8 cellular contexts compared by ENCODE assay signal in the genomic region with DNA sequence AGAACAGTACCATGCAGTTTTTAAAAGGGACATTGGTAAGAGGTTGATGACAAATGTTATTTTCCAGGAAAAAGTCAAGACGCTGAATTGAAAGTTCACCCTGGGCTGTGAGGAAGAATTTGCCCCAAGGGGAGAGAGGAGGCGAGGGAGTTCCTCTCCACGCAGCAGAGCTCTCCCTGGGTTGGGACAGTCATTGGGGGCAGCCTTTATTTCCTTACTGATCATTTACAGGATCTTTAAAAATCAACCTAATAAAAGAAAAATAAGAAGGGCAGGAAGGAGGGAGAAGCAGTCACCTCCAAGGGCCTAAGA. TPM values are rescaled to one million over a fixed set of nuclear protein-coding genes. Genes with fewer than 3 reads are reported as not detected.
DNase-seq lines count a peak whose midpoint lies in the region; ATAC-seq, FAIRE-seq and TF ChIP-seq lines count a peak whose summit lies in the region.

No MANE protein-coding gene starts in this region.

- intact Hi-C loops in gastrocnemius medialis (cut with DNase I; ENCODE audit: low total_unique reads), result no loop called here

- H3K9me3 Mint-ChIP-seq in astrocyte (ENCODE audit: unreplicated experiment), result no peaks in the 10 kb centered on the region

- H2AFZ ChIP-seq in astrocyte (ENCODE audit: low read depth, low read length), result peak overlapping the region; percentile 84

- H3K27me3 ChIP-seq in H7 (ENCODE audit: control insufficient read depth, insufficient read depth, low read length) (peaks cover 32% of the 10 kb centered on the region), astrocyte (ENCODE audit: insufficient read depth, low read length) (no peaks in the 10 kb centered on the region), iPS-18a (ENCODE audit: control insufficient read depth, insufficient read depth, low read length) (peaks cover 46% of the 10 kb centered on the region), gastrocnemius medialis (no peaks in the 10 kb centered on the region)

- H4K20me1 ChIP-seq in astrocyte (ENCODE audit: insufficient read depth, low read length), result no peaks in the 10 kb centered on the region

- no peak for FAIRE-seq in astrocyte (lab: Jason Lieb, UNC)

- H3K36me3 Mint-ChIP-seq in astrocyte (ENCODE audit: low read depth, unreplicated experiment), result no peaks in the 10 kb centered on the region

- H3K4me2 ChIP-seq in astrocyte (ENCODE audit: low read length), result peak overlapping the region; percentile 85

- TF ChIP-seq CTCF in astrocyte (IDR thresholded peaks at IDR 0.05; ENCODE audit: insufficient read depth, low read depth, low read length) (no peak), gastrocnemius medialis (IDR thresholded peaks at IDR 0.05 in 4 of 5, conservative IDR thresholded peaks at IDR 0.05 in 1 of 5) (no peak)

- peaks cover 45% of the 10 kb centered on the region for H3K27me3 Mint-ChIP-seq in astrocyte (ENCODE audit: low read depth, unreplicated experiment)

- peak overlapping the region; percentile 76 for H3K4me3 Mint-ChIP-seq in astrocyte (ENCODE audit: unreplicated experiment)

- ATAC-seq in gastrocnemius medialis, result peak in 1 of 2 donors; percentile 3
- no peak for ATAC-seq in GM21423 (IDR thresholded peaks at IDR 0.05; ENCODE audit: unreplicated experiment)

- TF ChIP-seq POLR2A in gastrocnemius medialis (IDR thresholded peaks at IDR 0.05), result no peak
- TF ChIP-seq POLR2A in erythroblast (IDR thresholded peaks at IDR 0.05; ENCODE audit: low read length), result no peak

- H3K36me3 ChIP-seq in H7 (replicated peaks; ENCODE audit: control insufficient read depth, insufficient read depth, low read length), result no peaks in the 10 kb centered on the region
- H3K36me3 ChIP-seq in astrocyte (ENCODE audit: insufficient read depth, low read length), result no peaks in the 10 kb centered on the region
- H3K36me3 ChIP-seq in iPS-18a (ENCODE audit: control insufficient read depth, low read depth, low read length), result no peaks in the 10 kb centered on the region
- no peaks in the 10 kb centered on the region for H3K36me3 ChIP-seq in gastrocnemius medialis

- no peaks in the 10 kb centered on the region for H3K79me2 ChIP-seq in astrocyte (ENCODE audit: insufficient read depth, low read length)

- H3K9ac ChIP-seq in astrocyte (ENCODE audit: low read length) (peak overlapping the region; percentile 70), iPS-18a (ENCODE audit: low read length) (no peak overlapping the region)

- no peak for DNase-seq in H7
- no peak for DNase-seq in astrocyte (ENCODE audit: low read depth)
- DNase-seq in gastrocnemius medialis, result no peak
- no peak for DNase-seq in erythroblast (lab: John Stamatoyannopoulos, UW)
- DNase-seq in NCI-H1436 (lab: John Stamatoyannopoulos, UW), result no peak
- no peak for DNase-seq in NCI-H1092 (lab: John Stamatoyannopoulos, UW)

- H3K9me3 ChIP-seq in astrocyte (ENCODE audit: insufficient read depth, low read depth, low read length), result no peaks in the 10 kb centered on the region
- H3K9me3 ChIP-seq in iPS-18a (ENCODE audit: control insufficient read depth, low read depth, low read length), result no peaks in the 10 kb centered on the region
- no peaks in the 10 kb centered on the region for H3K9me3 ChIP-seq in gastrocnemius medialis

- peak overlapping the region; percentile 44 for H3K4me3 ChIP-seq in H7 (ENCODE audit: insufficient read depth, low read depth, low read length)
- H3K4me3 ChIP-seq in astrocyte (ENCODE audit: insufficient read depth, low read depth, low read length), result peak overlapping the region; percentile 47
- peak overlapping the region; percentile 53 for H3K4me3 ChIP-seq in iPS-18a (ENCODE audit: low read length)
- H3K4me3 ChIP-seq in gastrocnemius medialis, result peak overlapping the region; percentile 15 to 65 (median 51)

- no peak overlapping the region for H3K27ac ChIP-seq in astrocyte (ENCODE audit: low read depth, low read length)
- H3K27ac ChIP-seq in iPS-18a (ENCODE audit: low read length), result no peak overlapping the region
- H3K27ac ChIP-seq in gastrocnemius medialis, result peak overlapping the region; percentile 70 to 85 (median 80)

- H3K27ac Mint-ChIP-seq in astrocyte (ENCODE audit: unreplicated experiment), result peak overlapping the region; percentile 69

- H3K4me1 ChIP-seq in astrocyte (ENCODE audit: insufficient read depth, low read length) (peaks cover 25% of the 10 kb centered on the region), iPS-18a (ENCODE audit: control insufficient read depth, low read depth, low read length) (peaks cover 8% of the 10 kb centered on the region), gastrocnemius medialis (peaks cover 5 to 6% of the 10 kb centered on the region in 2 donors)

- in situ Hi-C loops in gastrocnemius medialis (cut with MboI; ENCODE audit: low sequenced_read_pairs in 4 of 4), result no loop called here

- H3K4me1 Mint-ChIP-seq in astrocyte (ENCODE audit: low read depth, unreplicated experiment), result peaks cover 4% of the 10 kb centered on the region

RNA-seq across cellular contexts. Expression of gene WNT7B, which starts 49.9 kb away (rescaled TPM):
- total RNA-seq in H7 (2014; rRNA removed; shearing (Covaris generic)), result 0.10 TPM in 1 of 2 replicates, not detected in the other
- total RNA-seq in astrocyte (1.6 and 1.7 TPM in 2 replicates), gastrocnemius medialis (not detected)

Comparison
In these comparisons a context has a peak if more than half of its experiments do, and no peak if none do; other contexts are left out.
1. H3K27ac ChIP-seq: peak in gastrocnemius medialis (4 of 4); none in astrocyte (single experiment) and iPS-18a (single experiment).
2. Peak in every context shown above with its lines, with median percentiles within 50 percentile points of each other: H3K4me3 ChIP-seq.